In the genomic region with DNA sequence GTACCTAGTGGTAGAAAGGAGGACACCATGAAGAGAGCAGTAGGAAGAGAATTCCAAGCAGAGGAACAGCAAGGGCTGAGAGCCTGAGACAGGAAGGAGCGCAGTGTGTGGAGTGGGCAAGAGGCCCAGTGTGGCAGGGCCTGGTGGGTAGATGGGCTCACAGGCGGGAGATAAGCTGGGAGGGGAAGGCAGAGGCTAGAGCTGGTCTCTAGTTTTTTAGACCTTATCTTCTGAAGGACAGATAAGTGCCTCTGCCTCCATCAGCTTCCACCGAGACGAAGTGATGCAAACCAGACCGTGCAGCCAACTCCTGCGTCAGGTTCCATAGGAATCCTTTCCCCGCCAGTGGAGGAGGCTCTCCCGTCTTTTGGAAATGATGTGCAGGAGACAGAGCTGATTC, we compare ENCODE assay signal across 19 cellular contexts. TPM values are rescaled to one million over a fixed set of nuclear protein-coding genes. Genes with fewer than 3 reads are reported as not detected.
"Had no signal": no experiment of that assay in that cellular context is flagged by ENCODE, and none has a peak within 500 bp of the region (broad histone marks: within the 10 kb centered on the region; RNA-seq: fewer than 3 reads in every experiment).

No MANE protein-coding gene starts in this region.

- H3K4me1 Mint-ChIP-seq: memory B cell; stimulated activated effector memory CD8-positive, alpha-beta T cell treated with anti-CD3 and anti-CD28 coated beads, Interleukin-12 subunit alpha, Interleukin-12 subunit beta, amount 100 ng/mL, for 72 hours had no signal

- H3K9me3 ChIP-seq: breast epithelium, esophagus muscularis mucosa, heart right ventricle, neutrophil, sigmoid colon, stomach, testis, upper lobe of left lung had no signal

- H3K4me3 Mint-ChIP-seq: activated CD4-positive, alpha-beta T cell treated with anti-CD3 and anti-CD28 coated beads, Interleukin-2, amount 10 ng/mL, durations not matched to agents 7 days and 5 days; activated CD8-positive, alpha-beta T cell treated with anti-CD3 and anti-CD28 coated beads, Interleukin-2, amount 10 ng/mL, durations not matched to agents 7 days and 5 days; activated naive CD4-positive, alpha-beta T cell treated with anti-CD3 and anti-CD28 coated beads, Interleukin-2, amount 10 ng/mL, durations not matched to agents 7 days and 5 days; activated T-cell treated with anti-CD3 and anti-CD28 coated beads, Interleukin-2, amount 50 U/mL, for 4 hours; memory B cell; stimulated activated effector memory CD8-positive, alpha-beta T cell treated with anti-CD3 and anti-CD28 coated beads, Interleukin-12 subunit alpha, Interleukin-12 subunit beta, amount 100 ng/mL, for 72 hours; T-helper 2 cell treated with Interferon-gamma antibody and Interleukin-4, amounts not matched to agents 5 μg/mL and 100 μg/mL, for 36 hours had no signal

- H3K36me3 Mint-ChIP-seq: activated naive CD4-positive, alpha-beta T cell treated with anti-CD3 and anti-CD28 coated beads, Interleukin-2, amount 10 ng/mL, durations not matched to agents 7 days and 5 days; stimulated activated effector memory CD8-positive, alpha-beta T cell treated with anti-CD3 and anti-CD28 coated beads, Interleukin-12 subunit alpha, Interleukin-12 subunit beta, amount 100 ng/mL, for 72 hours had no signal

- DNase-seq: activated CD4-positive, alpha-beta T cell treated with anti-CD3 and anti-CD28 coated beads, Interleukin-2, amount 10 ng/mL, durations not matched to agents 7 days and 5 days; activated CD8-positive, alpha-beta T cell treated with anti-CD3 and anti-CD28 coated beads, Interleukin-2, amount 10 ng/mL, durations not matched to agents 7 days and 5 days; activated naive CD4-positive, alpha-beta T cell treated with anti-CD3 and anti-CD28 coated beads, Interleukin-2, amount 10 ng/mL, durations not matched to agents 7 days and 5 days; activated T-cell treated with anti-CD3 and anti-CD28 coated beads, Interleukin-2, amount 50 U/mL, for 4 hours; effector CD4-positive, alpha-beta T cell; heart right ventricle; left ventricle myocardium superior; sigmoid colon; stimulated activated CD4-positive, alpha-beta T cell treated with anti-CD3 and anti-CD28 coated beads, Interleukin-4, amount 100 ng/mL, for 24 hours; stomach; testis; upper lobe of left lung had no signal

- H3K36me3 ChIP-seq: breast epithelium, esophagus muscularis mucosa, heart right ventricle, neutrophil, sigmoid colon, upper lobe of left lung had no signal

- H3K4me1 ChIP-seq: breast epithelium, esophagus muscularis mucosa, heart right ventricle, sigmoid colon, testis had no signal

- H3K9me3 Mint-ChIP-seq: activated CD4-positive, alpha-beta T cell treated with anti-CD3 and anti-CD28 coated beads, Interleukin-2, amount 10 ng/mL, durations not matched to agents 7 days and 5 days; activated naive CD4-positive, alpha-beta T cell treated with anti-CD3 and anti-CD28 coated beads, Interleukin-2, amount 10 ng/mL, durations not matched to agents 7 days and 5 days; activated T-cell treated with anti-CD3 and anti-CD28 coated beads, Interleukin-2, amount 50 U/mL, for 4 hours; memory B cell; stimulated activated effector memory CD8-positive, alpha-beta T cell treated with anti-CD3 and anti-CD28 coated beads, Interleukin-12 subunit alpha, Interleukin-12 subunit beta, amount 100 ng/mL, for 72 hours; T-helper 2 cell treated with Interferon-gamma antibody and Interleukin-4, amounts not matched to agents 5 μg/mL and 100 μg/mL, for 36 hours had no signal

- H3K4me3 ChIP-seq: breast epithelium, esophagus muscularis mucosa, heart right ventricle, sigmoid colon, stomach, testis, upper lobe of left lung had no signal

- H3K27ac Mint-ChIP-seq: activated CD4-positive, alpha-beta T cell treated with anti-CD3 and anti-CD28 coated beads, Interleukin-2, amount 10 ng/mL, durations not matched to agents 7 days and 5 days; activated CD8-positive, alpha-beta T cell treated with anti-CD3 and anti-CD28 coated beads, Interleukin-2, amount 10 ng/mL, durations not matched to agents 7 days and 5 days; activated naive CD4-positive, alpha-beta T cell treated with anti-CD3 and anti-CD28 coated beads, Interleukin-2, amount 10 ng/mL, durations not matched to agents 7 days and 5 days; memory B cell; stimulated activated effector memory CD8-positive, alpha-beta T cell treated with anti-CD3 and anti-CD28 coated beads, Interleukin-12 subunit alpha, Interleukin-12 subunit beta, amount 100 ng/mL, for 72 hours; T-helper 2 cell treated with Interferon-gamma antibody and Interleukin-4, amounts not matched to agents 5 μg/mL and 100 μg/mL, for 36 hours had no signal

- H3K27ac ChIP-seq: breast epithelium, esophagus muscularis mucosa, heart right ventricle, neutrophil, sigmoid colon, stomach, testis, upper lobe of left lung had no signal

- ATAC-seq: activated CD4-positive, CD25-positive, alpha-beta regulatory T cell treated with anti-CD3 and anti-CD28 coated beads, Interleukin-2, amount 50 U/mL, for 24 hours; activated CD8-positive, alpha-beta T cell treated with anti-CD3 and anti-CD28 coated beads, Interleukin-2, amount 10 ng/mL, durations not matched to agents 7 days and 5 days; activated T-cell treated with anti-CD3 and anti-CD28 coated beads, Interleukin-2, amount 50 U/mL, for 4 hours; heart right ventricle; left ventricle myocardium superior; stimulated activated effector memory CD8-positive, alpha-beta T cell treated with anti-CD3 and anti-CD28 coated beads, Interleukin-12 subunit alpha, Interleukin-12 subunit beta, amount 100 ng/mL, for 72 hours had no signal

- H3K27me3 ChIP-seq: breast epithelium, esophagus muscularis mucosa, neutrophil, sigmoid colon, stomach, testis, upper lobe of left lung had no signal

RNA-seq across cellular contexts. Expression of a gene that starts 33.6 kb away (rescaled TPM):
- total RNA-seq: activated CD8-positive, alpha-beta T cell treated with anti-CD3 and anti-CD28 coated beads, Interleukin-2, amount 10 ng/mL, durations not matched to agents 7 days and 5 days; left ventricle myocardium superior had no signal
